In genomic region chr6:129659590-129660345, GRCh38 we compare ENCODE assay signal across 14 cellular contexts. TPM values are rescaled to one million over a fixed set of nuclear protein-coding genes. Genes with fewer than 3 reads are reported as not detected.
DNase-seq lines count a peak whose midpoint lies in the region; ATAC-seq, FAIRE-seq and TF ChIP-seq lines count a peak whose summit lies in the region.
"Had no signal": no experiment of that assay in that cellular context is flagged by ENCODE, and none has a peak within 500 bp of the region (broad histone marks: within the 10 kb centered on the region; RNA-seq: fewer than 3 reads in every experiment).

No MANE protein-coding gene starts in this region.

- BruUV-seq in MCF 10A (replicated peaks; lab: Mats Ljungman, UMichigan), result no TSS peak

- H3K36me3 ChIP-seq in breast epithelium (no peaks in the 10 kb centered on the region), mucosa of descending colon (ENCODE audit: low read depth) (no peaks in the 10 kb centered on the region)
- H3K36me3 ChIP-seq: ascending aorta had no signal

- POLR2A ChIA-PET in MCF 10A (lab: Yijun Ruan, JAX), result interaction anchor here (0.7 to 1.4 kb wide), 3 partner anchors 14 to 49 kb away, joined by 3 to 5 read pairs (median 3); no protein-coding TSS in a partner anchor

- no peaks in the 10 kb centered on the region for H3K9me3 ChIP-seq in breast epithelium
- H3K9me3 ChIP-seq in mucosa of descending colon, result no peaks in the 10 kb centered on the region
- H3K9me3 ChIP-seq: ascending aorta had no signal

- H3K27ac Mint-ChIP-seq in MCF 10A (ENCODE audit: low read depth, unreplicated experiment), result no peak overlapping the region

- H3K27me3 ChIP-seq in breast epithelium, result no peaks in the 10 kb centered on the region
- H3K27me3 ChIP-seq: ascending aorta had no signal

- H3K4me1 Mint-ChIP-seq in MCF 10A (ENCODE audit: insufficient read depth, unreplicated experiment), result peaks cover 19% of the 10 kb centered on the region

- ATAC-seq in mucosa of descending colon, result peak; percentile 62
- ATAC-seq in GM19455 (IDR thresholded peaks at IDR 0.05; ENCODE audit: unreplicated experiment), result no peak

- TF ChIP-seq POLR2A in breast epithelium (IDR thresholded peaks at IDR 0.05), result no peak

- H3K4me3 Mint-ChIP-seq in MCF 10A (ENCODE audit: unreplicated experiment), result no peak overlapping the region

- no peaks in the 10 kb centered on the region for H3K27me3 Mint-ChIP-seq in MCF 10A (ENCODE audit: insufficient read depth, unreplicated experiment)

- FAIRE-seq in GM19239 (lab: Jason Lieb, UNC), result no peak
- FAIRE-seq: A204.1, H1 had no signal

- H3K4me1 ChIP-seq in breast epithelium, result no peaks in the 10 kb centered on the region
- peaks cover 4% of the 10 kb centered on the region for H3K4me1 ChIP-seq in mucosa of descending colon (ENCODE audit: low read depth)
- H3K4me1 ChIP-seq: ascending aorta had no signal

- peak overlapping the region in 2 of 3 donors; percentile 29 to 54 for H3K4me3 ChIP-seq in breast epithelium
- H3K4me3 ChIP-seq in fibroblast of villous mesenchyme (ENCODE audit: low read depth, low read length), result peak overlapping the region; percentile 46
- no peak overlapping the region for H3K4me3 ChIP-seq in mucosa of descending colon
- H3K4me3 ChIP-seq: ascending aorta had no signal

- H3K36me3 Mint-ChIP-seq in MCF 10A (ENCODE audit: insufficient read depth, unreplicated experiment), result peaks cover 6% of the 10 kb centered on the region

- peak overlapping the region; percentile 54 to 57 for H3K27ac ChIP-seq in breast epithelium
- H3K27ac ChIP-seq: ascending aorta had no signal

- TF ChIP-seq CTCF in breast epithelium (IDR thresholded peaks at IDR 0.05) (no peak), MCF 10A (IDR thresholded peaks at IDR 0.05; ENCODE audit: unreplicated experiment) (no peak), fibroblast of villous mesenchyme (IDR thresholded peaks at IDR 0.05; ENCODE audit: insufficient read depth, low read depth, low read length) (no peak), mucosa of descending colon (IDR thresholded peaks at IDR 0.05) (no peak)

- intact Hi-C loops in breast epithelium (cut with DNase I; ENCODE audit: low total_unique reads), result no loop called here
- intact Hi-C loops in MCF 10A (cut with micrococcal nuclease), result no loop called here
- intact Hi-C loops in mucosa of descending colon (cut with DNase I, micrococcal nuclease), result no loop called here

- H3K9me3 Mint-ChIP-seq in MCF 10A (ENCODE audit: unreplicated experiment), result no peaks in the 10 kb centered on the region

- CTCF ChIA-PET in MCF 10A (lab: Yijun Ruan, JAX), result no interaction called here

- DNase-seq in breast epithelium (ENCODE audit: low spot score in 2 of 2) (no peak), MCF 10A (ENCODE audit: unreplicated experiment) (no peak), fibroblast of villous mesenchyme (ENCODE audit: low read depth) (peak; percentile 81), mucosa of descending colon (no peak), SHP77 (lab: John Stamatoyannopoulos, UW) (no peak), GM19239 (ENCODE audit: insufficient read length, low spot score) (no peak)
- DNase-seq in stimulated activated naive CD4-positive, alpha-beta T cell treated with Interleukin-2 at 50 U/mL for 16 hours (lab: John Stamatoyannopoulos, UW), result no peak
- DNase-seq: activated T-cell treated with anti-CD3 and anti-CD28 coated beads, Interleukin-2, amount 50 U/mL, for 48 hours; effector CD8-positive, alpha-beta T cell; NCI-H524 had no signal

RNA-seq across cellular contexts. Expression of gene ARHGAP18, which starts 50.2 kb away (rescaled TPM):
- total RNA-seq in breast epithelium (10 to 100 TPM; 14.7 to 28.7 (median 24.8) TPM), MCF 10A (2022) (14.6 and 22.9 TPM in 2 replicates), fibroblast of villous mesenchyme (30.9 and 47.1 TPM in 2 replicates), mucosa of descending colon (10 to 100 TPM; 17.6 to 24.3 (median 20.1) TPM)
